Comparison of ENCODE assay signal across 18 cellular contexts in the genomic region with DNA sequence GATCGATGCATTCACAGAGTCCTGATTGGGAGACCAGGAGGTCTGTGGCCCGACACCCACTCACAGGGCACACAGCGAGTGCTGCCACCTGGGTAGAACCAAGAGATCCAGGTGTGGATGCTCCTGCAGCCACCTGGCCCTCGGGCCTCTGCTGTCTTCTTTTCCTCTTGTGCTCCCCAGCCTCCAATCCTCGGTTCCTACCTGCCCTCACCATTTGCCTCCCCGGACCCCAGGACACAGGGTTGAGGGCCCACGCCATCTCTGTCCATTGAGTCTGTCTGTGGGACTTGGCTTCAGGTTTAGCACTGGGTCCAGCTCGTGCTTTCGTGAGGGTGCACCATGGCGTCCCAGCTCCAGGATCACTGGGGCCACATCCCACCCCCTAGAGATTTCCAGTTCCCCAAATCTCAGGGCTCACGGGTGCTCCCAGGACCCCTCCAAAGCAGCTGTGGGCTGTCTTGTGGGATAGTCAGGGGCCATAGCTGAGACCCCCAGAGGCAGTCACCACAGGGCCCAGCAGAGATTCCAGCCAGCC.
DNase-seq lines count a peak whose midpoint lies in the region; ATAC-seq, FAIRE-seq and TF ChIP-seq lines count a peak whose summit lies in the region.
"Had no signal": no experiment of that assay in that cellular context is flagged by ENCODE, and none has a peak within 500 bp of the region (broad histone marks: within the 10 kb centered on the region; RNA-seq: fewer than 3 reads in every experiment).

No MANE protein-coding gene starts in this region.

- H2BK5ac ChIP-seq in H1 (ENCODE audit: low read depth, low read length) (no peak overlapping the region), neuronal stem cell (ENCODE audit: low read length) (no peak overlapping the region)

- H4K91ac ChIP-seq in H1 (replicated peaks; ENCODE audit: insufficient read length, low read length) (peak overlapping the region; percentile 32), neuronal stem cell (ENCODE audit: low read depth, low read length, poor library complexity) (no peak overlapping the region)

- no peak overlapping the region for H3K4me3 Mint-ChIP-seq in stimulated activated naive CD8-positive, alpha-beta T cell treated with anti-CD3 and anti-CD28 coated beads, Interleukin-15, amount 100 ng/mL, for 72 hours

- no peak overlapping the region for H3K14ac ChIP-seq in H1 (ENCODE audit: insufficient read length)
- H3K14ac ChIP-seq in neuronal stem cell (ENCODE audit: low read length), result no peak overlapping the region

- ATAC-seq in stimulated activated naive CD8-positive, alpha-beta T cell treated with anti-CD3 and anti-CD28 coated beads, Interleukin-15, amount 100 ng/mL, for 72 hours, result no peak
- ATAC-seq: PC-3 had no signal

- H3K56ac ChIP-seq in H1 (replicated peaks; ENCODE audit: insufficient read length, low read depth, low read length), result no peak overlapping the region

- no peak overlapping the region for H2BK12ac ChIP-seq in H1 (ENCODE audit: low read depth, low read length)
- H2BK12ac ChIP-seq in neuronal stem cell (ENCODE audit: low read length), result no peak overlapping the region

- H3K79me1 ChIP-seq in H1 (ENCODE audit: low read depth, low read length) (no peaks in the 10 kb centered on the region), neuronal stem cell (ENCODE audit: low read depth, low read length) (peaks cover 1% of the 10 kb centered on the region)

- H3K9me3 ChIP-seq in H1 (ENCODE audit: insufficient read depth in 2 of 2, low read depth in 1 of 2, low read length in 1 of 2), result no peaks in the 10 kb centered on the region
- no peaks in the 10 kb centered on the region for H3K9me3 ChIP-seq in neuronal stem cell (replicated peaks in 1 of 2; ENCODE audit: control insufficient read depth in 2 of 2, insufficient read depth in 1 of 2, low read depth in 1 of 2, low read length in 2 of 2)
- H3K9me3 ChIP-seq in HAP-1, result no peaks in the 10 kb centered on the region
- H3K9me3 ChIP-seq: SJCRH30 had no signal

- 0 out of 2 replicates have a peak overlapping the region, but pooled peaks have one; percentile 72 for H2BK15ac ChIP-seq in H1 (ENCODE audit: low read length)
- H2BK15ac ChIP-seq in neuronal stem cell (ENCODE audit: low read length), result peak overlapping the region; percentile 59

- no peak overlapping the region for H2BK120ac ChIP-seq in H1 (replicated peaks; ENCODE audit: low read depth, low read length)
- H2BK120ac ChIP-seq in neuronal stem cell (ENCODE audit: low read depth, low read length), result peak overlapping the region; percentile 65

- in situ Hi-C loops in HAP-1 (cut with MboI; ENCODE audit: low sequenced_read_pairs), result no loop called here

- H2AFZ ChIP-seq in H1 (ENCODE audit: low read length), result no peak overlapping the region
- no peak overlapping the region for H2AFZ ChIP-seq in neuronal stem cell (ENCODE audit: low read length)

- H3K4me3 ChIP-seq in H1 (ENCODE audit: extremely low read depth in 1 of 4, insufficient read depth in 2 of 4, low read depth in 3 of 4, low read length in 4 of 4) (no peak overlapping the region), neuronal stem cell (ENCODE audit: low read length in 2 of 2) (no peak overlapping the region), HAP-1 (no peak overlapping the region)
- H3K4me3 ChIP-seq: SJCRH30 had no signal

- H3K23ac ChIP-seq in H1 (ENCODE audit: insufficient read length) (no peak overlapping the region), neuronal stem cell (ENCODE audit: low read depth, low read length, poor library complexity) (no peak overlapping the region)

- H2BK20ac ChIP-seq in H1 (ENCODE audit: low read length), result no peak overlapping the region

- no peak for TF ChIP-seq POLR2A in H1 (IDR thresholded peaks at IDR 0.05; ENCODE audit: control extremely low read depth in 1 of 2, low read depth in 2 of 2, low read length in 2 of 2)

- H3K4me1 ChIP-seq in H1 (replicated peaks in 1 of 4; ENCODE audit: control insufficient read depth in 3 of 4, insufficient read depth in 4 of 4, low read length in 3 of 4), result no peaks in the 10 kb centered on the region; a peak in 2 of 7 replicates
- peaks cover 0 to 20% of the 10 kb centered on the region in 2 donors for H3K4me1 ChIP-seq in neuronal stem cell (ENCODE audit: control insufficient read depth in 2 of 2, insufficient read depth in 1 of 2, low read depth in 1 of 2, low read length in 2 of 2)
- no peaks in the 10 kb centered on the region for H3K4me1 ChIP-seq in HAP-1
- H3K4me1 ChIP-seq: SJCRH30 had no signal

- H3K27ac ChIP-seq in H1 (ENCODE audit: low read depth, low read length) (no peak overlapping the region), neuronal stem cell (replicated peaks; ENCODE audit: low read length) (no peak overlapping the region)
- H3K27ac ChIP-seq: 22Rv1, C4-2B, SJCRH30 had no signal

- DNase-seq in NCI-H146 (lab: John Stamatoyannopoulos, UW) (peak; percentile 55), NCI-H146 treated with DMSO at 0.1 percent for 48 hours (lab: John Stamatoyannopoulos, UW; ENCODE audit: unreplicated experiment) (no peak), COLO668 (lab: John Stamatoyannopoulos, UW; ENCODE audit: unreplicated experiment) (peak; percentile 36), H1 (ENCODE audit: low read depth in 1 of 2, low spot score in 2 of 2) (peak in 1 of 2 experiments; percentile 26), neuronal stem cell (ENCODE audit: low spot score) (no peak), HCEC 1CT (no peak), HAP-1 (ENCODE audit: low spot score in 2 of 2) (no peak)
- no peak for DNase-seq in stimulated activated naive CD8-positive, alpha-beta T cell treated with anti-CD3 and anti-CD28 coated beads, Interleukin-15, amount 100 ng/mL, for 72 hours
- DNase-seq: AML-193, DMS 273 treated with DMSO at 0.1 percent for 48 hours, DND-41, IMR-90, PC-3, RPMI8226, SJCRH30 had no signal

- H3K27me3 Mint-ChIP-seq in stimulated activated naive CD8-positive, alpha-beta T cell treated with anti-CD3 and anti-CD28 coated beads, Interleukin-15, amount 100 ng/mL, for 72 hours, result peaks cover 17% of the 10 kb centered on the region

- no peaks in the 10 kb centered on the region for H3K27me3 ChIP-seq in H1 (replicated peaks in 1 of 4; ENCODE audit: control insufficient read depth in 3 of 4, extremely low read depth in 1 of 4, insufficient read depth in 3 of 4, low read length in 3 of 4)
- H3K27me3 ChIP-seq in neuronal stem cell (ENCODE audit: control insufficient read depth in 3 of 3, insufficient read depth in 3 of 3, low read depth in 1 of 3, low read length in 3 of 3), result no peaks in the 10 kb centered on the region
- no peaks in the 10 kb centered on the region for H3K27me3 ChIP-seq in HAP-1 (ENCODE audit: low read depth)

- no peaks in the 10 kb centered on the region for H3K4me1 Mint-ChIP-seq in stimulated activated naive CD8-positive, alpha-beta T cell treated with anti-CD3 and anti-CD28 coated beads, Interleukin-15, amount 100 ng/mL, for 72 hours

- H3K4me2 ChIP-seq in H1 (ENCODE audit: insufficient read depth in 1 of 2, low read depth in 2 of 2, low read length in 2 of 2) (no peak overlapping the region), neuronal stem cell (ENCODE audit: insufficient read depth, low read length, poor library complexity, severe bottlenecking) (no peak overlapping the region)

- H4K20me1 ChIP-seq in H1 (replicated peaks in 1 of 2; ENCODE audit: control insufficient read depth in 1 of 2, insufficient read depth in 2 of 2, low read length in 2 of 2), result no peaks in the 10 kb centered on the region

- 92% methylated on average over 11 of the region's 11 CpGs; no CpG with 5 or more reads in 1 of the 2 experiments for WGBS in H1 (ENCODE audit: extremely low coverage in 1 of 2, insufficient coverage in 1 of 2, insufficient read length in 1 of 2, insufficient replicate concordance in 2 of 2, low coverage in 1 of 2, low lambda C conversion rate in 2 of 2, missing lambda C conversion rate in 1 of 2), 2 experiments
- no CpG with 5 or more reads among the region's 11 CpGs for WGBS in neuronal stem cell (ENCODE audit: extremely low coverage in 2 of 2, insufficient read length in 2 of 2, insufficient replicate concordance in 1 of 2), 2 donors

- no peak for FAIRE-seq in H1 (lab: Jason Lieb, UNC)
- FAIRE-seq: HTR-8/SVneo had no signal

- TF ChIP-seq CTCF in H1 (IDR thresholded peaks at IDR 0.05; ENCODE audit: control extremely low read depth in 1 of 3, insufficient read depth in 1 of 3, low read depth in 1 of 3, low read length in 3 of 3), result no peak

- H2AK5ac ChIP-seq in H1 (ENCODE audit: low read depth, low read length) (no peak overlapping the region; the same call in 1 of the 2 replicates), neuronal stem cell (ENCODE audit: low read depth, low read length) (no peak overlapping the region)

- CTCF ChIA-PET in H1 (lab: Charles Lee; ENCODE audit: partially characterized antibody), result no interaction called here

- H3K23me2 ChIP-seq in H1 (ENCODE audit: low read depth, low read length), result no peaks in the 10 kb centered on the region

- no peak overlapping the region for H3K27ac Mint-ChIP-seq in stimulated activated naive CD8-positive, alpha-beta T cell treated with anti-CD3 and anti-CD28 coated beads, Interleukin-15, amount 100 ng/mL, for 72 hours

- TF ChIP-seq EP300 in H1 (IDR thresholded peaks at IDR 0.05; ENCODE audit: borderline replicate concordance in 1 of 2, low read depth in 2 of 2, low read length in 2 of 2), result no peak

- no peaks in the 10 kb centered on the region for H3K9me3 Mint-ChIP-seq in stimulated activated naive CD8-positive, alpha-beta T cell treated with anti-CD3 and anti-CD28 coated beads, Interleukin-15, amount 100 ng/mL, for 72 hours

- H3K36me3 ChIP-seq in H1 (ENCODE audit: control insufficient read depth in 2 of 4, insufficient read depth in 4 of 4, low read length in 3 of 4) (no peaks in the 10 kb centered on the region), neuronal stem cell (replicated peaks in 1 of 2; ENCODE audit: control insufficient read depth in 2 of 2, insufficient read depth in 2 of 2, low read length in 2 of 2) (no peaks in the 10 kb centered on the region), HAP-1 (replicated peaks) (no peaks in the 10 kb centered on the region)
- H3K36me3 ChIP-seq: SJCRH30 had no signal

- H3K9ac ChIP-seq in H1 (replicated peaks in 1 of 4; ENCODE audit: extremely low read depth in 1 of 4, low read depth in 3 of 4, low read length in 3 of 4), result no peak overlapping the region
- H3K9ac ChIP-seq in neuronal stem cell (ENCODE audit: low read depth, low read length, poor library complexity), result no peak overlapping the region

- no peak overlapping the region for H3K4ac ChIP-seq in H1 (replicated peaks; ENCODE audit: insufficient read length, low read depth, low read length)
- no peak overlapping the region for H3K4ac ChIP-seq in neuronal stem cell (ENCODE audit: low read length)

- POLR2A ChIA-PET in H1 (lab: Charles Lee; ENCODE audit: partially characterized antibody), result no interaction called here

- no peak overlapping the region for H4K5ac ChIP-seq in H1 (ENCODE audit: insufficient read length, low read depth, low read length)

- H3K18ac ChIP-seq in H1 (ENCODE audit: extremely low read depth, low read length), result no peak overlapping the region
- peak overlapping the region; percentile 42 for H3K18ac ChIP-seq in neuronal stem cell (ENCODE audit: low read length)

- no peaks in the 10 kb centered on the region for H3K79me2 ChIP-seq in H1 (ENCODE audit: control insufficient read depth in 1 of 2, insufficient read depth in 2 of 2, low read length in 2 of 2)

- H4K8ac ChIP-seq in H1 (ENCODE audit: extremely low read depth, insufficient read depth, low read length) (no peak overlapping the region), neuronal stem cell (ENCODE audit: low read depth, low read length) (no peak overlapping the region)

- TF ChIP-seq RAD21 in H1 (IDR thresholded peaks at IDR 0.05 in 1 of 2, conservative IDR thresholded peaks at IDR 0.05 in 1 of 2; ENCODE audit: low read depth in 2 of 2, low read length in 2 of 2), result no peak

Comparison
In these comparisons a context has a peak if more than half of its experiments do, and no peak if none do; other contexts are left out.
1. DNase-seq: peak in NCI-H146 (single experiment) and COLO668 (single experiment); none in NCI-H146 treated with DMSO at 0.1 percent for 48 hours (single experiment), neuronal stem cell (single experiment), HCEC 1CT (single experiment), HAP-1 (0 of 2) and stimulated activated naive CD8-positive, alpha-beta T cell treated with anti-CD3 and anti-CD28 coated beads, Interleukin-15, amount 100 ng/mL, for 72 hours (0 of 2).